17 cellular contexts compared by ENCODE assay signal in genomic region chr2:85774126-85774978, GRCh38. TPM values are rescaled to one million over a fixed set of nuclear protein-coding genes. Genes with fewer than 3 reads are reported as not detected.
DNase-seq lines count a peak whose midpoint lies in the region; ATAC-seq and TF ChIP-seq lines count a peak whose summit lies in the region.
"Had no signal": no experiment of that assay in that cellular context is flagged by ENCODE, and none has a peak within 500 bp of the region (broad histone marks: within the 10 kb centered on the region; RNA-seq: fewer than 3 reads in every experiment).

No MANE protein-coding gene starts in this region.

- H3K4ac ChIP-seq in trophoblast cell (ENCODE audit: low read depth, low read length): no peak overlapping the region

- H3K4me1 ChIP-seq in adipocyte (ENCODE audit: control insufficient read depth, insufficient read depth, low read length): peaks cover 74% of the 10 kb centered on the region
- peaks cover 30 to 38% of the 10 kb centered on the region in 2 experiments for H3K4me1 ChIP-seq in trophoblast cell (ENCODE audit: control insufficient read depth in 1 of 2, insufficient read depth in 2 of 2, low read length in 2 of 2)
- peaks cover 5% of the 10 kb centered on the region for H3K4me1 ChIP-seq in urinary bladder (ENCODE audit: insufficient read depth)
- peaks cover 12% of the 10 kb centered on the region for H3K4me1 ChIP-seq in foreskin keratinocyte

- peak overlapping the region; percentile 12 for H2BK12ac ChIP-seq in trophoblast cell (ENCODE audit: low read length)

- ATAC-seq in left ventricle myocardium superior (peak; percentile 44), foreskin keratinocyte (no peak)

- intact Hi-C loops in left ventricle myocardium superior (cut with micrococcal nuclease) (no loop called here), lower leg skin (cut with DNase I; ENCODE audit: low total_unique reads) (no loop called here)

- TF ChIP-seq CTCF in foreskin keratinocyte (conservative IDR thresholded peaks at IDR 0.05) (no peak), lower leg skin (IDR thresholded peaks at IDR 0.05) (no peak)

- no peak overlapping the region for H4K91ac ChIP-seq in trophoblast cell (ENCODE audit: low read depth, low read length)

- H3K18ac ChIP-seq in trophoblast cell (ENCODE audit: low read length): no peak overlapping the region

- H4K8ac ChIP-seq in trophoblast cell (ENCODE audit: low read depth, low read length): no peak overlapping the region

- H3K14ac ChIP-seq in trophoblast cell (ENCODE audit: low read length): no peak overlapping the region

- no peak overlapping the region for H2AK5ac ChIP-seq in trophoblast cell (ENCODE audit: low read length)

- H2AFZ ChIP-seq in trophoblast cell (ENCODE audit: insufficient read depth, low read length, poor library complexity): peak overlapping the region; percentile 30

- H3K9me3 ChIP-seq in adipocyte (ENCODE audit: control insufficient read depth, low read length): no peaks in the 10 kb centered on the region
- H3K9me3 ChIP-seq in trophoblast cell (ENCODE audit: insufficient read depth, low read depth, low read length): no peaks in the 10 kb centered on the region
- H3K9me3 ChIP-seq: BLaER1, suprapubic skin had no signal

- H3K4me3 ChIP-seq in adipocyte (ENCODE audit: low read length) (no peak overlapping the region), trophoblast cell (ENCODE audit: low read depth, low read length) (no peak overlapping the region), urinary bladder (ENCODE audit: low read depth, low read length) (no peak overlapping the region), lower leg skin (ENCODE audit: low read depth, poor library complexity, severe bottlenecking) (no peak overlapping the region)
- H3K4me3 ChIP-seq: BLaER1 had no signal

- H3K4me2 ChIP-seq in trophoblast cell (ENCODE audit: low read length): no peak overlapping the region
- H3K4me2 ChIP-seq: BLaER1 had no signal

- WGBS in trophoblast cell (ENCODE audit: extremely low coverage, insufficient coverage, insufficient read length): no CpG with 5 or more reads among the region's 9 CpGs
- WGBS in urinary bladder: 93% methylated on average over 9 of the region's 9 CpGs
- WGBS in lower leg skin, 2 donors: 88 to 94% methylated on average over 9 of the region's 9 CpGs

- no peak overlapping the region for H4K12ac ChIP-seq in trophoblast cell (ENCODE audit: low read depth, low read length)

- H3K79me1 ChIP-seq in trophoblast cell (ENCODE audit: low read length): peaks cover 15% of the 10 kb centered on the region

- H3K79me2 ChIP-seq in trophoblast cell (ENCODE audit: control insufficient read depth, insufficient read depth, low read length, poor library complexity): peaks cover 1% of the 10 kb centered on the region

- peak overlapping the region; percentile 91 for H3K9ac ChIP-seq in adipocyte (ENCODE audit: low read length)
- H3K9ac ChIP-seq in trophoblast cell (ENCODE audit: low read length): no peak overlapping the region
- H3K9ac ChIP-seq: BLaER1 had no signal

- H3K36me3 ChIP-seq in adipocyte (ENCODE audit: control insufficient read depth, insufficient read depth, low read length, severe bottlenecking): peaks cover 48% of the 10 kb centered on the region
- no peaks in the 10 kb centered on the region for H3K36me3 ChIP-seq in trophoblast cell (ENCODE audit: control insufficient read depth in 1 of 2, insufficient read depth in 2 of 2, low read length in 2 of 2)
- peaks cover 4% of the 10 kb centered on the region for H3K36me3 ChIP-seq in urinary bladder (ENCODE audit: insufficient read depth)
- H3K36me3 ChIP-seq: BLaER1, brain microvascular endothelial cell had no signal

- no peak overlapping the region for H3K27ac ChIP-seq in trophoblast cell (ENCODE audit: low read depth, low read length)
- H3K27ac ChIP-seq in urinary bladder (ENCODE audit: low read depth): peak overlapping the region; percentile 0
- no peak overlapping the region for H3K27ac ChIP-seq in foreskin keratinocyte
- H3K27ac ChIP-seq: BLaER1, brain microvascular endothelial cell, suprapubic skin had no signal

- DNase-seq in adipocyte (ENCODE audit: low read depth) (no peak), left ventricle myocardium superior (peak; percentile 49), trophoblast cell (no peak), foreskin keratinocyte (no peak), SHP77 (lab: John Stamatoyannopoulos, UW) (no peak), lower leg skin (ENCODE audit: low spot score in 2 of 2) (no peak)
- DNase-seq: activated CD4-positive, CD25-positive, alpha-beta regulatory T cell; activated naive CD4-positive, alpha-beta T cell; brain microvascular endothelial cell; effector CD8-positive, alpha-beta T cell; mesendoderm; NCI-H1436 treated with DMSO at 0.1 percent for 48 hours; NCI-H446 treated with DMSO at 0.1 percent for 48 hours; occipital lobe had no signal

- no peak overlapping the region for H2BK5ac ChIP-seq in trophoblast cell (ENCODE audit: low read depth, low read length, poor library complexity)

- H3K23ac ChIP-seq in trophoblast cell (ENCODE audit: low read length): no peak overlapping the region

- H3K27me3 ChIP-seq in adipocyte (replicated peaks; ENCODE audit: control insufficient read depth, insufficient read depth, low read length) (no peaks in the 10 kb centered on the region), trophoblast cell (ENCODE audit: insufficient read depth, low read length) (no peaks in the 10 kb centered on the region), foreskin keratinocyte (peaks cover 92% of the 10 kb centered on the region)
- H3K27me3 ChIP-seq: brain microvascular endothelial cell had no signal

- no peak for TF ChIP-seq POLR2A in lower leg skin (IDR thresholded peaks at IDR 0.05)

- H2BK120ac ChIP-seq in trophoblast cell (ENCODE audit: insufficient read depth, low read length, poor library complexity): no peak overlapping the region

RNA-seq across cellular contexts. Expression of gene ATOH8, which starts 20.6 kb away (rescaled TPM):
- total RNA-seq in left ventricle myocardium superior (29.6 TPM), urinary bladder (18.3 TPM), foreskin keratinocyte (not detected in 2 replicates), lower leg skin (10 to 100 TPM; 27.3 to 79.8 (median 33.7) TPM)
- polyA plus RNA-seq in trophoblast cell (2013): 1.8 and 2.0 TPM in 2 replicates
- polyA plus RNA-seq in urinary bladder (49.2 TPM), foreskin keratinocyte (not detected in 2 replicates)

Comparison
In these comparisons a context has a peak if more than half of its experiments do, and no peak if none do; other contexts are left out.
1. RNA of gene ATOH8, which starts 20.6 kb away (total RNA-seq): 27.3 to 79.8 TPM in lower leg skin, 29.6 TPM in left ventricle myocardium superior (single experiment) and 18.3 TPM in urinary bladder (single experiment); not detected in foreskin keratinocyte; every median in the first group is over 10 times any median in the second.